Comparison of ENCODE assay signal across 10 cellular contexts in the genomic region with DNA sequence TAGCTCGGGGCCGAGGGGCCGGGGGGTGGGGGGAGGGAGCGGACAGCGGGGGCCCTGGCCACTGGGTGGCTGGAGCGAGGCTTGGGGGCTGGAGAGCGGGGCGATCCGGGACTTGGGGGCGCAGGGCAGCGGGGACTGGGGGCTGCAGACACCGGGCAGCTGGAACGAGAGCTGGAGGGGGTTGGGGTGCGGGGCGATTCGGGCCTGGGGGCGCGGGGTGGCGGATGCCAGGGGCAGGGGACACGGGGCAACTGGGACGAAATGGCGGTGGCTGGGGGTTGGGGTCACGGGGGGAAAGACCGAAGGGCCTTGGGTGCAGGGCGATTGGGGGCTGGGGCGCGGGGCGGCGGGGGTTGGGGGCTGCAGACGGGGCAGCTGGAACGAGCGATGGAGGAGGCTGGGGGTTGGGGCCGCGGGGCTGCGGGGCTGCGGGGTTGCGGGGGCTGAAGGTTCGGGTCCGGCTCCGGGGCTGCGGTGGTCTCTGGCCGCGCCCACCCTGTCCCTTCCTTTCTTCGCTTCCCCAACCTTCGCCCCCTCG. TPM values are rescaled to one million over a fixed set of nuclear protein-coding genes. Genes with fewer than 3 reads are reported as not detected.
DNase-seq lines count a peak whose midpoint lies in the region; TF ChIP-seq lines count a peak whose summit lies in the region.
"Had no signal": no experiment of that assay in that cellular context is flagged by ENCODE, and none has a peak within 500 bp of the region (broad histone marks: within the 10 kb centered on the region; RNA-seq: fewer than 3 reads in every experiment).

No MANE protein-coding gene starts in this region.

- H3K27me3 Mint-ChIP-seq in nephron progenitor cell (ENCODE audit: low read depth, poor library complexity) (peaks cover 16% of the 10 kb centered on the region), immature natural killer cell (ENCODE audit: low read depth in 3 of 3) (peaks cover 0 to 12% (median 7%) of the 10 kb centered on the region in 3 donors)
- H3K27me3 Mint-ChIP-seq in activated CD4-positive, alpha-beta T cell treated with anti-CD3 and anti-CD28 coated beads, Interleukin-2, amount 10 ng/mL, durations not matched to agents 24 days and 14 days: peaks cover 31% of the 10 kb centered on the region

- peak; percentile 5 for DNase-seq in stimulated activated CD4-positive, alpha-beta T cell treated with anti-CD3 and anti-CD28 coated beads, Interleukin-4, amount 100 ng/mL, for 1 hour
- no peak for DNase-seq in stimulated activated CD4-positive, alpha-beta T cell treated with anti-CD3 and anti-CD28 coated beads, Interleukin-2, amount 100 ng/mL, for 48 hours
- DNase-seq in fibroblast of the aortic adventitia (ENCODE audit: low read depth): no peak
- peak; percentile 45 for DNase-seq in nephron progenitor cell
- DNase-seq in immature natural killer cell: no peak
- no peak for DNase-seq in SKM-1 (lab: John Stamatoyannopoulos, UW; ENCODE audit: unreplicated experiment)
- DNase-seq in activated CD4-positive, alpha-beta T cell treated with anti-CD3 and anti-CD28 coated beads, Interleukin-2, amount 10 ng/mL, durations not matched to agents 24 days and 14 days: no peak
- DNase-seq in NCI-H82 treated with DMSO at 0.1 percent for 48 hours (lab: John Stamatoyannopoulos, UW; ENCODE audit: unreplicated experiment): no peak
- DNase-seq: NCI-H187 treated with DMSO at 0.1 percent for 48 hours had no signal

- H3K4me1 Mint-ChIP-seq in nephron progenitor cell: peaks cover 31% of the 10 kb centered on the region
- peaks cover 5 to 15% of the 10 kb centered on the region in 2 donors for H3K4me1 Mint-ChIP-seq in immature natural killer cell
- peaks cover 5% of the 10 kb centered on the region for H3K4me1 Mint-ChIP-seq in activated CD4-positive, alpha-beta T cell treated with anti-CD3 and anti-CD28 coated beads, Interleukin-2, amount 10 ng/mL, durations not matched to agents 24 days and 14 days

- H3K36me3 Mint-ChIP-seq in nephron progenitor cell (ENCODE audit: low read depth): peaks cover 39% of the 10 kb centered on the region
- no peaks in the 10 kb centered on the region for H3K36me3 Mint-ChIP-seq in immature natural killer cell
- H3K36me3 Mint-ChIP-seq in activated CD4-positive, alpha-beta T cell treated with anti-CD3 and anti-CD28 coated beads, Interleukin-2, amount 10 ng/mL, durations not matched to agents 24 days and 14 days (ENCODE audit: low read depth): no peaks in the 10 kb centered on the region

- H3K4me3 Mint-ChIP-seq in nephron progenitor cell (peak overlapping the region; percentile 86), immature natural killer cell (no peak overlapping the region)
- H3K4me3 Mint-ChIP-seq in activated CD4-positive, alpha-beta T cell treated with anti-CD3 and anti-CD28 coated beads, Interleukin-2, amount 10 ng/mL, durations not matched to agents 24 days and 14 days: no peak overlapping the region

- H3K9me3 Mint-ChIP-seq in nephron progenitor cell: peaks cover 19% of the 10 kb centered on the region
- no peaks in the 10 kb centered on the region for H3K9me3 Mint-ChIP-seq in immature natural killer cell
- no peaks in the 10 kb centered on the region for H3K9me3 Mint-ChIP-seq in activated CD4-positive, alpha-beta T cell treated with anti-CD3 and anti-CD28 coated beads, Interleukin-2, amount 10 ng/mL, durations not matched to agents 24 days and 14 days

- TF ChIP-seq CTCF in fibroblast of the aortic adventitia (IDR thresholded peaks at IDR 0.05; ENCODE audit: insufficient read depth, low read length) (no peak), nephron progenitor cell (IDR thresholded peaks at IDR 0.05) (no peak)

- H3K4me3 ChIP-seq in fibroblast of the aortic adventitia (ENCODE audit: low read depth, low read length): peak overlapping the region; percentile 44

- no peak overlapping the region for H3K27ac Mint-ChIP-seq in nephron progenitor cell
- H3K27ac Mint-ChIP-seq in immature natural killer cell: no peak overlapping the region
- no peak overlapping the region for H3K27ac Mint-ChIP-seq in activated CD4-positive, alpha-beta T cell treated with anti-CD3 and anti-CD28 coated beads, Interleukin-2, amount 10 ng/mL, durations not matched to agents 24 days and 14 days

- intact Hi-C loops in activated CD4-positive, alpha-beta T cell treated with anti-CD3 and anti-CD28 coated beads, Interleukin-2, amount 10 ng/mL, durations not matched to agents 24 days and 14 days (cut with micrococcal nuclease): no loop called here

RNA-seq across cellular contexts. Expression of gene COL26A1, which starts 0.6 kb away (rescaled TPM):
- total RNA-seq in fibroblast of the aortic adventitia (ENCODE audit: low replicate concordance): not detected in 2 replicates
- not detected for polyA plus RNA-seq in immature natural killer cell
- not detected in 2 replicates for total RNA-seq in activated CD4-positive, alpha-beta T cell treated with anti-CD3 and anti-CD28 coated beads, Interleukin-2, amount 10 ng/mL, durations not matched to agents 24 days and 14 days
- total RNA-seq: T-helper 2 cell treated with Interferon-gamma antibody and Interleukin-4, amounts not matched to agents 100 ng/mL and 5 ng/mL, for 36 hours had no signal

RNA-seq across cellular contexts. Expression of gene IFT22, which starts 41.7 kb away (rescaled TPM):
- total RNA-seq in fibroblast of the aortic adventitia (ENCODE audit: low replicate concordance): 38.1 and 57.7 TPM in 2 replicates
- 1 to 10 TPM; 6.0 to 9.9 (median 6.2) TPM for polyA plus RNA-seq in immature natural killer cell
- 5.9 and 6.6 TPM in 2 replicates for total RNA-seq in activated CD4-positive, alpha-beta T cell treated with anti-CD3 and anti-CD28 coated beads, Interleukin-2, amount 10 ng/mL, durations not matched to agents 24 days and 14 days

Comparison
In these comparisons a context has a peak if more than half of its experiments do, and no peak if none do; other contexts are left out.
1. DNase-seq: peak in stimulated activated CD4-positive, alpha-beta T cell treated with anti-CD3 and anti-CD28 coated beads, Interleukin-4, amount 100 ng/mL, for 1 hour (single experiment) and nephron progenitor cell (single experiment); none in stimulated activated CD4-positive, alpha-beta T cell treated with anti-CD3 and anti-CD28 coated beads, Interleukin-2, amount 100 ng/mL, for 48 hours (0 of 2), fibroblast of the aortic adventitia (single experiment), immature natural killer cell (0 of 3), SKM-1 (single experiment), activated CD4-positive, alpha-beta T cell treated with anti-CD3 and anti-CD28 coated beads, Interleukin-2, amount 10 ng/mL, durations not matched to agents 24 days and 14 days (single experiment) and NCI-H82 treated with DMSO at 0.1 percent for 48 hours (single experiment).